Comparison of ENCODE assay signal across 30 cellular contexts in the genomic region with DNA sequence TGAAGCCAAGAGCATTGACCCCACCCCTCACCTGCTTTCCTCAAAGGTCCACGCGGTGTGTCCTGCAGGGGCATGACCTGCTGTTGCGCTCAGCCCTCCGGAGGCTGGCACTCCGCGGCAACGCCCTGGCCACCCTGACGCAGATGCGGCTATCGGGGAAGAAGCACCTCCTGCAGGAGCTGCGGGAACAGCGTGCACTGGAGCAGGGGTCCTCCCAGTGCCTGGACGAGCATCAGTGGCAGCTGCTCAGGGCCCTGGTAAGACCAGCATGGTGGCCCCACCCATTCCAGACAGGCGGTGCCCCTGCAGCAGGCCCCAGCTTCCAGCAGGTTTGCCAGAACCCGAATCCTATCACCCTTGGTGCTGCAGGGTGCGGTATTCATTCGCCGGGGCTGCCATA.
"Had no signal": no experiment of that assay in that cellular context is flagged by ENCODE, and none has a peak within 500 bp of the region (broad histone marks: within the 10 kb centered on the region; RNA-seq: fewer than 3 reads in every experiment).

No MANE protein-coding gene starts in this region.

- H3K4me1 Mint-ChIP-seq: activated CD4-positive, alpha-beta T cell treated with anti-CD3 and anti-CD28 coated beads, Interleukin-2, amount 10 ng/mL, durations not matched to agents 24 days and 14 days; activated naive CD4-positive, alpha-beta T cell treated with anti-CD3 and anti-CD28 coated beads, Interleukin-2, amount 10 ng/mL, durations not matched to agents 7 days and 5 days; activated naive CD8-positive, alpha-beta T cell treated with anti-CD3 and anti-CD28 coated beads, Interleukin-2, amount 50 U/mL, for 24 hours; brain had no signal

- H3K27me3 Mint-ChIP-seq: activated CD4-positive, alpha-beta T cell treated with anti-CD3 and anti-CD28 coated beads, Interleukin-2, amount 10 ng/mL, durations not matched to agents 24 days and 14 days; activated naive CD4-positive, alpha-beta T cell treated with anti-CD3 and anti-CD28 coated beads, Interleukin-2, amount 10 ng/mL, durations not matched to agents 7 days and 5 days; activated naive CD8-positive, alpha-beta T cell treated with anti-CD3 and anti-CD28 coated beads, Interleukin-2, amount 50 U/mL, for 24 hours; brain had no signal

- H3K4me3 Mint-ChIP-seq: activated CD4-positive, alpha-beta T cell treated with anti-CD3 and anti-CD28 coated beads, Interleukin-2, amount 10 ng/mL, durations not matched to agents 24 days and 14 days; activated CD8-positive, alpha-beta T cell treated with anti-CD3 and anti-CD28 coated beads, Interleukin-2, amount 10 ng/mL, durations not matched to agents 7 days and 5 days; activated naive CD4-positive, alpha-beta T cell treated with anti-CD3 and anti-CD28 coated beads, Interleukin-2, amount 10 ng/mL, durations not matched to agents 7 days and 5 days; activated naive CD8-positive, alpha-beta T cell; activated naive CD8-positive, alpha-beta T cell treated with anti-CD3 and anti-CD28 coated beads, Interleukin-2, amount 50 U/mL, for 24 hours; brain; T-helper 1 cell treated with Interleukin-12 subunit alpha and Interleukin-12 subunit beta and Interleukin-4 antibody, amounts not matched to agents 30 μg/mL and 1 μg/mL, for 36 hours; T-helper 2 cell treated with Interferon-gamma antibody and Interleukin-4, amounts not matched to agents 5 μg/mL and 100 μg/mL, for 36 hours had no signal

- ATAC-seq: activated CD8-positive, alpha-beta T cell treated with anti-CD3 and anti-CD28 coated beads, Interleukin-2, amount 10 ng/mL, durations not matched to agents 7 days and 5 days; activated naive CD8-positive, alpha-beta T cell treated with anti-CD3 and anti-CD28 coated beads, Interleukin-2, amount 50 U/mL, for 24 hours; PC-3 had no signal

- H3K9me3 Mint-ChIP-seq: activated CD4-positive, alpha-beta T cell treated with anti-CD3 and anti-CD28 coated beads, Interleukin-2, amount 10 ng/mL, durations not matched to agents 24 days and 14 days; activated naive CD8-positive, alpha-beta T cell treated with anti-CD3 and anti-CD28 coated beads, Interleukin-2, amount 50 U/mL, for 24 hours; T-helper 1 cell treated with Interleukin-12 subunit alpha and Interleukin-12 subunit beta and Interleukin-4 antibody, amounts not matched to agents 30 μg/mL and 1 μg/mL, for 36 hours; T-helper 2 cell treated with Interferon-gamma antibody and Interleukin-4, amounts not matched to agents 5 μg/mL and 100 μg/mL, for 36 hours had no signal

- H3K9me3 ChIP-seq: MG63, Peyer's patch, SJSA1, SK-N-SH had no signal

- H3K36me3 Mint-ChIP-seq: activated naive CD4-positive, alpha-beta T cell treated with anti-CD3 and anti-CD28 coated beads, Interleukin-2, amount 10 ng/mL, durations not matched to agents 7 days and 5 days; activated naive CD8-positive, alpha-beta T cell had no signal

- H3K4me3 ChIP-seq: MG63, Peyer's patch, SJSA1 had no signal

- DNase-seq: activated CD4-positive, alpha-beta T cell treated with anti-CD3 and anti-CD28 coated beads, Interleukin-2, amount 10 ng/mL, durations not matched to agents 24 days and 14 days; activated CD4-positive, alpha-beta T cell treated with anti-CD3 and anti-CD28 coated beads, Interleukin-2, amount 50 U/mL, for 48 hours; activated CD8-positive, alpha-beta memory T cell treated with anti-CD3 and anti-CD28 coated beads, Interleukin-2, amount 50 U/mL, for 48 hours; activated CD8-positive, alpha-beta T cell treated with anti-CD3 and anti-CD28 coated beads, Interleukin-2, amount 10 ng/mL, durations not matched to agents 7 days and 5 days; activated effector memory CD4-positive, alpha-beta T cell treated with Interleukin-2 at 50 U/mL for 16 hours; activated naive CD4-positive, alpha-beta T cell treated with anti-CD3 and anti-CD28 coated beads, Interleukin-2, amount 10 ng/mL, durations not matched to agents 7 days and 5 days; activated naive CD8-positive, alpha-beta T cell treated with anti-CD3 and anti-CD28 coated beads, Interleukin-2, amount 50 U/mL, for 24 hours; activated T-cell treated with anti-CD3 and anti-CD28 coated beads, Interleukin-2, amount 50 U/mL, for 48 hours; anterior cingulate cortex; Kasumi-1; KG1; MG63; NCI-H1048; NCI-H1105 treated with DMSO at 0.1 percent for 48 hours; NCI-H1436; NCI-H1694; NCI-H1930; NCI-H2081 treated with DMSO at 0.1 percent for 48 hours; NCI-H345; NCI-H524 treated with DMSO at 0.1 percent for 48 hours; PC-3; RPMI8226; SHP77 treated with DMSO at 0.1 percent for 48 hours; SK-N-SH had no signal

- H3K27ac Mint-ChIP-seq: activated CD4-positive, alpha-beta T cell treated with anti-CD3 and anti-CD28 coated beads, Interleukin-2, amount 10 ng/mL, durations not matched to agents 24 days and 14 days; activated CD8-positive, alpha-beta T cell treated with anti-CD3 and anti-CD28 coated beads, Interleukin-2, amount 10 ng/mL, durations not matched to agents 7 days and 5 days; activated naive CD4-positive, alpha-beta T cell treated with anti-CD3 and anti-CD28 coated beads, Interleukin-2, amount 10 ng/mL, durations not matched to agents 7 days and 5 days; activated naive CD8-positive, alpha-beta T cell; activated naive CD8-positive, alpha-beta T cell treated with anti-CD3 and anti-CD28 coated beads, Interleukin-2, amount 50 U/mL, for 24 hours; brain; T-helper 1 cell treated with Interleukin-12 subunit alpha and Interleukin-12 subunit beta and Interleukin-4 antibody, amounts not matched to agents 30 μg/mL and 1 μg/mL, for 36 hours; T-helper 2 cell treated with Interferon-gamma antibody and Interleukin-4, amounts not matched to agents 5 μg/mL and 100 μg/mL, for 36 hours had no signal

- H3K27ac ChIP-seq: Peyer's patch, SJSA1 had no signal

- H3K4me1 ChIP-seq: Peyer's patch, SJSA1 had no signal

- H3K27me3 ChIP-seq: MG63, Peyer's patch, SJSA1 had no signal
